Comparison of ENCODE assay signal across 16 cellular contexts in the genomic region with DNA sequence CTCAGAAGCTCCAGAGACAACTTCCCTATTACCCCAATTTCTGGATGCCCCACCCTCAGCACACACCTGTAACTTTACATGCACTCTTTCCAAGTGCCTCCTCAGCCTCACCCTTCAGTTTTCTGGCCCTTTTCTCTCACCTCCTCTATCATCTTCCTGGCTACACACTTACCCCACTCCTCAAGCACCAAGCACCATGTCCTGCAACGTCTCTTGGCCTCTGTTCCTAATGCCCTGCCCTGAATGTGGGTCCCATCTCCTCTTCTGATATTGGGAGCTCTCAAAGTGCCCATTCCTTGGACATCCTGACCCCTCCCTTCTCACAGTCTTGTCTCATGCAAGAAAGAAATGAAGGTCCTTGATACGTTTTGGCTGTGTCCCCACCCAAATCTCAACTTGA. TPM values are rescaled to one million over a fixed set of nuclear protein-coding genes. Genes with fewer than 3 reads are reported as not detected.
DNase-seq lines count a peak whose midpoint lies in the region; ATAC-seq and TF ChIP-seq lines count a peak whose summit lies in the region.
"Had no signal": no experiment of that assay in that cellular context is flagged by ENCODE, and none has a peak within 500 bp of the region (broad histone marks: within the 10 kb centered on the region; RNA-seq: fewer than 3 reads in every experiment).

No MANE protein-coding gene starts in this region.

- H3K27me3 Mint-ChIP-seq in naive thymus-derived CD4-positive, alpha-beta T cell: peaks cover 0 to 39% (median 0%) of the 10 kb centered on the region in 5 donors
- H3K27me3 Mint-ChIP-seq in activated CD4-positive, alpha-beta T cell treated with anti-CD3 and anti-CD28 coated beads, Interleukin-2, amount 10 ng/mL, durations not matched to agents 24 days and 14 days: peaks cover 24% of the 10 kb centered on the region

- H3K9me3 Mint-ChIP-seq in naive thymus-derived CD4-positive, alpha-beta T cell: peaks cover 0 to 1% (median 0%) of the 10 kb centered on the region in 11 donors
- H3K9me3 Mint-ChIP-seq in activated CD4-positive, alpha-beta T cell treated with anti-CD3 and anti-CD28 coated beads, Interleukin-2, amount 10 ng/mL, durations not matched to agents 24 days and 14 days: no peaks in the 10 kb centered on the region
- H3K9me3 Mint-ChIP-seq: CD8-positive, alpha-beta memory T cell had no signal

- no peak overlapping the region for H3K4me3 Mint-ChIP-seq in naive thymus-derived CD4-positive, alpha-beta T cell
- no peak overlapping the region for H3K4me3 Mint-ChIP-seq in activated CD4-positive, alpha-beta T cell treated with anti-CD3 and anti-CD28 coated beads, Interleukin-2, amount 10 ng/mL, durations not matched to agents 24 days and 14 days
- H3K4me3 Mint-ChIP-seq: CD8-positive, alpha-beta memory T cell had no signal

- intact Hi-C loops in esophagus muscularis mucosa (cut with DNase I): no loop called here
- intact Hi-C loops in naive thymus-derived CD4-positive, alpha-beta T cell (cut with micrococcal nuclease): no loop called here
- intact Hi-C loops in activated CD4-positive, alpha-beta T cell treated with anti-CD3 and anti-CD28 coated beads, Interleukin-2, amount 10 ng/mL, durations not matched to agents 24 days and 14 days (cut with micrococcal nuclease): no loop called here

- H3K36me3 ChIP-seq in esophagus muscularis mucosa: no peaks in the 10 kb centered on the region
- H3K36me3 ChIP-seq in naive thymus-derived CD4-positive, alpha-beta T cell (ENCODE audit: control insufficient read depth in 2 of 3, insufficient read depth in 3 of 3, low read length in 3 of 3): no peaks in the 10 kb centered on the region
- H3K36me3 ChIP-seq: BLaER1 had no signal

- CTCF ChIA-PET in naive thymus-derived CD4-positive, alpha-beta T cell (lab: Charles Lee): interaction anchor here (0.7 to 1.9 kb wide), 2 partner anchors 11 kb away, joined by 3 to 7 read pairs; no protein-coding TSS in a partner anchor

- H3K36me3 Mint-ChIP-seq in naive thymus-derived CD4-positive, alpha-beta T cell: peaks cover 3 to 29% (median 9%) of the 10 kb centered on the region in 5 donors
- no peaks in the 10 kb centered on the region for H3K36me3 Mint-ChIP-seq in activated CD4-positive, alpha-beta T cell treated with anti-CD3 and anti-CD28 coated beads, Interleukin-2, amount 10 ng/mL, durations not matched to agents 24 days and 14 days (ENCODE audit: low read depth)

- TF ChIP-seq CTCF in esophagus muscularis mucosa (IDR thresholded peaks at IDR 0.05): no peak

- TF ChIP-seq POLR2A in esophagus muscularis mucosa (IDR thresholded peaks at IDR 0.05; ENCODE audit: low read depth): no peak

- ATAC-seq in naive thymus-derived CD4-positive, alpha-beta T cell: no peak
- ATAC-seq in GM21619 (IDR thresholded peaks at IDR 0.05; ENCODE audit: unreplicated experiment): no peak

- peak overlapping the region in 6 of 9 donors; percentile 7 to 86 (median 41) for H3K27ac Mint-ChIP-seq in naive thymus-derived CD4-positive, alpha-beta T cell
- no peak overlapping the region for H3K27ac Mint-ChIP-seq in activated CD4-positive, alpha-beta T cell treated with anti-CD3 and anti-CD28 coated beads, Interleukin-2, amount 10 ng/mL, durations not matched to agents 24 days and 14 days

- H3K4me1 ChIP-seq in esophagus muscularis mucosa: no peaks in the 10 kb centered on the region
- H3K4me1 ChIP-seq in naive thymus-derived CD4-positive, alpha-beta T cell (ENCODE audit: control insufficient read depth in 2 of 2, insufficient read depth in 2 of 2, low read length in 2 of 2): peaks cover 0 to 30% of the 10 kb centered on the region in 2 donors
- H3K4me1 ChIP-seq: BLaER1, Caco-2 had no signal

- H3K27me3 ChIP-seq in esophagus muscularis mucosa: peaks cover 0 to 55% (median 9%) of the 10 kb centered on the region in 4 donors
- H3K27me3 ChIP-seq in naive thymus-derived CD4-positive, alpha-beta T cell (ENCODE audit: control insufficient read depth in 2 of 2, insufficient read depth in 2 of 2, low read length in 2 of 2): no peaks in the 10 kb centered on the region
- H3K27me3 ChIP-seq: BLaER1 had no signal

- no peak overlapping the region for H3K27ac ChIP-seq in esophagus muscularis mucosa (replicated peaks in 1 of 4)
- no peak overlapping the region for H3K27ac ChIP-seq in naive thymus-derived CD4-positive, alpha-beta T cell (ENCODE audit: low read depth, low read length)
- H3K27ac ChIP-seq: BLaER1 had no signal

- peak; percentile 7 for DNase-seq in activated CD8-positive, alpha-beta memory T cell treated with anti-CD3 and anti-CD28 coated beads, Interleukin-2, amount 50 U/mL, for 48 hours
- peak; percentile 53 for DNase-seq in esophagus muscularis mucosa (ENCODE audit: extremely low spot score)
- no peak for DNase-seq in naive thymus-derived CD4-positive, alpha-beta T cell
- no peak for DNase-seq in stimulated activated CD4-positive, alpha-beta T cell treated with anti-CD3 and anti-CD28 coated beads, Interleukin-4, amount 100 ng/mL, for 1 hour
- DNase-seq in activated CD4-positive, alpha-beta T cell treated with anti-CD3 and anti-CD28 coated beads, Interleukin-2, amount 10 ng/mL, durations not matched to agents 24 days and 14 days: no peak
- DNase-seq: AML-193, Caco-2, DND-41, GDM1, H7, IMR-90 had no signal

- H3K4me1 Mint-ChIP-seq in naive thymus-derived CD4-positive, alpha-beta T cell: peaks cover 11 to 63% (median 51%) of the 10 kb centered on the region in 7 donors
- H3K4me1 Mint-ChIP-seq in activated CD4-positive, alpha-beta T cell treated with anti-CD3 and anti-CD28 coated beads, Interleukin-2, amount 10 ng/mL, durations not matched to agents 24 days and 14 days: peaks cover 7% of the 10 kb centered on the region

- H3K4me3 ChIP-seq in esophagus muscularis mucosa: no peak overlapping the region
- H3K4me3 ChIP-seq in naive thymus-derived CD4-positive, alpha-beta T cell (ENCODE audit: low read length): no peak overlapping the region
- H3K4me3 ChIP-seq: BLaER1 had no signal

- no peak for TF ChIP-seq EP300 in esophagus muscularis mucosa (IDR thresholded peaks at IDR 0.05)

- whole genome bisulfite sequencing in esophagus muscularis mucosa: 80% methylated on average over 2 of the region's 2 CpGs

- H3K9me3 ChIP-seq in esophagus muscularis mucosa: no peaks in the 10 kb centered on the region
- no peaks in the 10 kb centered on the region for H3K9me3 ChIP-seq in naive thymus-derived CD4-positive, alpha-beta T cell (ENCODE audit: control insufficient read depth in 2 of 3, low read length in 3 of 3)
- H3K9me3 ChIP-seq: Caco-2 had no signal

- POLR2A ChIA-PET in naive thymus-derived CD4-positive, alpha-beta T cell (lab: Charles Lee): interaction anchor here (1.1 to 2.3 kb wide), 3 partner anchors 8 to 33 kb away, joined by 3 to 10 read pairs (median 6); no protein-coding TSS in a partner anchor

RNA-seq across cellular contexts. Expression of gene KRT72, which starts 1.2 kb away (rescaled TPM):
- not detected for total RNA-seq in esophagus muscularis mucosa
- total RNA-seq in naive thymus-derived CD4-positive, alpha-beta T cell: 100 to 1,000 TPM in 3 of 5 experiments, 10 to 100 TPM in 1, 1 to 10 TPM in 1; 2.1 to 149 (median 104) TPM
- under 1 TPM in 1 of 2 donors, not detected in 1; 0.71 TPM for polyA plus RNA-seq in naive thymus-derived CD4-positive, alpha-beta T cell
- 0.09 TPM in 1 of 2 replicates, not detected in the other for total RNA-seq in activated CD4-positive, alpha-beta T cell treated with anti-CD3 and anti-CD28 coated beads, Interleukin-2, amount 10 ng/mL, durations not matched to agents 24 days and 14 days
- total RNA-seq: A673; Caco-2; CD8-positive, alpha-beta memory T cell; H7; HT-29; IMR-90 had no signal
- polyA plus RNA-seq: CD8-positive, alpha-beta memory T cell; IMR-90 had no signal

RNA-seq across cellular contexts. Expression of gene KRT73, which starts 18.3 kb away (rescaled TPM):
- not detected for total RNA-seq in esophagus muscularis mucosa
- total RNA-seq in naive thymus-derived CD4-positive, alpha-beta T cell: 10 to 100 TPM in 4 of 5 experiments, 1 to 10 TPM in 1; 1.0 to 96.4 (median 65.6) TPM
- polyA plus RNA-seq in naive thymus-derived CD4-positive, alpha-beta T cell: 10 to 100 TPM in 1 of 2 donors, 1 to 10 TPM in 1; 6.2 to 11.1 TPM
- total RNA-seq in activated CD4-positive, alpha-beta T cell treated with anti-CD3 and anti-CD28 coated beads, Interleukin-2, amount 10 ng/mL, durations not matched to agents 24 days and 14 days: 0.09 TPM in 1 of 2 replicates, not detected in the other
- total RNA-seq: A673, Caco-2, H7, HT-29, IMR-90 had no signal
- polyA plus RNA-seq: IMR-90 had no signal

RNA-seq across cellular contexts. Expression of gene KRT74, which starts 26.4 kb away (rescaled TPM):
- not detected for total RNA-seq in esophagus muscularis mucosa
- total RNA-seq in naive thymus-derived CD4-positive, alpha-beta T cell: 1 to 10 TPM in 2 of 5 experiments, under 1 TPM in 2, not detected in 1; 0.12 to 1.2 (median 0.90) TPM
- not detected for polyA plus RNA-seq in naive thymus-derived CD4-positive, alpha-beta T cell
- total RNA-seq in activated CD4-positive, alpha-beta T cell treated with anti-CD3 and anti-CD28 coated beads, Interleukin-2, amount 10 ng/mL, durations not matched to agents 24 days and 14 days: not detected in 2 replicates
- total RNA-seq: A673; Caco-2; CD8-positive, alpha-beta memory T cell; H7; HT-29; IMR-90 had no signal
- polyA plus RNA-seq: CD8-positive, alpha-beta memory T cell; IMR-90 had no signal

RNA-seq across cellular contexts. Expression of gene KRT71, which starts 47.1 kb away (rescaled TPM):
- not detected for total RNA-seq in esophagus muscularis mucosa
- total RNA-seq in naive thymus-derived CD4-positive, alpha-beta T cell: not detected
- not detected for polyA plus RNA-seq in naive thymus-derived CD4-positive, alpha-beta T cell
- total RNA-seq in activated CD4-positive, alpha-beta T cell treated with anti-CD3 and anti-CD28 coated beads, Interleukin-2, amount 10 ng/mL, durations not matched to agents 24 days and 14 days: not detected in 2 replicates
- total RNA-seq: A673; CD8-positive, alpha-beta memory T cell; H7; HT-29; IMR-90 had no signal
- polyA plus RNA-seq: CD8-positive, alpha-beta memory T cell; IMR-90 had no signal

RNA-seq across cellular contexts. Expression of gene KRT2, which starts 51.9 kb away (rescaled TPM):
- total RNA-seq in esophagus muscularis mucosa: not detected
- 1 to 10 TPM in 3 of 5 experiments, under 1 TPM in 1, not detected in 1; 0.29 to 2.3 (median 2.0) TPM for total RNA-seq in naive thymus-derived CD4-positive, alpha-beta T cell
- 1 to 10 TPM; 2.4 to 4.7 TPM for polyA plus RNA-seq in naive thymus-derived CD4-positive, alpha-beta T cell
- total RNA-seq in activated CD4-positive, alpha-beta T cell treated with anti-CD3 and anti-CD28 coated beads, Interleukin-2, amount 10 ng/mL, durations not matched to agents 24 days and 14 days: not detected in 2 replicates
- total RNA-seq: A673; Caco-2; CD8-positive, alpha-beta memory T cell; H7; HT-29; IMR-90 had no signal
- polyA plus RNA-seq: IMR-90 had no signal

Comparison
In these comparisons a context has a peak if more than half of its experiments do, and no peak if none do; other contexts are left out.
1. DNase-seq: peak in activated CD8-positive, alpha-beta memory T cell treated with anti-CD3 and anti-CD28 coated beads, Interleukin-2, amount 50 U/mL, for 48 hours (single experiment) and esophagus muscularis mucosa (single experiment); none in naive thymus-derived CD4-positive, alpha-beta T cell (0 of 9), stimulated activated CD4-positive, alpha-beta T cell treated with anti-CD3 and anti-CD28 coated beads, Interleukin-4, amount 100 ng/mL, for 1 hour (single experiment) and activated CD4-positive, alpha-beta T cell treated with anti-CD3 and anti-CD28 coated beads, Interleukin-2, amount 10 ng/mL, durations not matched to agents 24 days and 14 days (single experiment).